Comparison of ENCODE assay signal across 17 cellular contexts in the genomic region with DNA sequence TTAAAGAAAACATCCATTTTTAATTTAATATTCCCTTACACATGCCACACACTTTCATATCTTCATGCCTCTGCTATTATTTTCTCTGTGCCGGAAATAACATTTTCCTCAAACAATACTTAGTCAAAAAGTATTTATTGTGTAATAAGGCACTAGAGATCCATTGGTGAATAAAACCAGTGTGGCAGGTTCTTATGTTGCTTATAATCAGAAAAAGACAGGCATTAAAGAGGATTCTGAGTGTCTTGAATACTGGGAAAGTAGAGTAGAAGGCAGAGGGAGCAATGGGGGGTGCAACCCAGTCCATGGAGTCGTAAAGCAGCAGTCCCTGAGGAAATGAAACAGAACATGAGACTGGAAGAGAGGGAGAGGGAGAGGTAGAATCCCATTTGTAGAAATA. TPM values are rescaled to one million over a fixed set of nuclear protein-coding genes. Genes with fewer than 3 reads are reported as not detected.
A peak's percentile ranks its signal among the peaks of the same experiment; 100 is the strongest.
DNase-seq lines count a peak whose midpoint lies in the region; ATAC-seq and TF ChIP-seq lines count a peak whose summit lies in the region.
"Had no signal": no experiment of that assay in that cellular context is flagged by ENCODE, and none has a peak within 500 bp of the region (broad histone marks: within the 10 kb centered on the region; RNA-seq: fewer than 3 reads in every experiment).

No MANE protein-coding gene starts in this region.

- no peaks in the 10 kb centered on the region for H3K36me3 ChIP-seq in neural progenitor cell

- no peaks in the 10 kb centered on the region for H3K27me3 Mint-ChIP-seq in nephron (ENCODE audit: low read depth)
- peaks cover 3% of the 10 kb centered on the region for H3K27me3 Mint-ChIP-seq in neural progenitor cell (ENCODE audit: insufficient read depth, low read depth)

- H3K4me3 ChIP-seq in coronary artery: no peak overlapping the region
- H3K4me3 ChIP-seq in neural progenitor cell: no peak overlapping the region
- H3K4me3 ChIP-seq: body of pancreas had no signal

- H3K79me2 ChIP-seq in neural progenitor cell (ENCODE audit: low read depth): no peaks in the 10 kb centered on the region

- no peak overlapping the region for H3K4me2 ChIP-seq in neural progenitor cell

- peaks cover 10% of the 10 kb centered on the region for H3K4me1 ChIP-seq in neural progenitor cell
- H3K4me1 ChIP-seq: body of pancreas had no signal

- H3F3A ChIP-seq in neural progenitor cell (ENCODE audit: low read depth): no peaks in the 10 kb centered on the region

- H4K20me1 ChIP-seq in neural progenitor cell (ENCODE audit: low read depth): no peaks in the 10 kb centered on the region

- H3K36me3 Mint-ChIP-seq in nephron (ENCODE audit: low read depth): peaks cover 11% of the 10 kb centered on the region
- peaks cover 2% of the 10 kb centered on the region for H3K36me3 Mint-ChIP-seq in neural progenitor cell

- ATAC-seq in left ventricle myocardium superior (peak; percentile 38), Right ventricle myocardium inferior (no peak), HG03457 (IDR thresholded peaks at IDR 0.05; ENCODE audit: unreplicated experiment) (no peak), HG03520 (IDR thresholded peaks at IDR 0.05; ENCODE audit: unreplicated experiment) (no peak)
- ATAC-seq: stimulated activated naive B cell treated with anti-CD40 and anti-IgM and Interleukin-4, amounts not matched to agents 10 μg/mL and 1 μg/mL and 100 μg/mL, for 72 hours had no signal

- H3K4me1 Mint-ChIP-seq in nephron (peaks cover 25% of the 10 kb centered on the region), neural progenitor cell (peaks cover 8% of the 10 kb centered on the region)
- H3K4me1 Mint-ChIP-seq: naive B cell; stimulated activated naive B cell treated with anti-CD40 and anti-IgM and Interleukin-4, amounts not matched to agents 10 μg/mL and 1 μg/mL and 100 μg/mL, for 72 hours had no signal

- no peak overlapping the region for H3K9ac ChIP-seq in neural progenitor cell

- H3K9me3 ChIP-seq in neural progenitor cell (ENCODE audit: low read depth): no peaks in the 10 kb centered on the region
- H3K9me3 ChIP-seq: body of pancreas had no signal

- intact Hi-C loops in left ventricle myocardium superior (cut with micrococcal nuclease) (no loop called here), Right ventricle myocardium inferior (cut with DNase I) (no loop called here)

- TF ChIP-seq CTCF in coronary artery (IDR thresholded peaks at IDR 0.05) (no peak), nephron (IDR thresholded peaks at IDR 0.05; ENCODE audit: unreplicated experiment in 3 of 3) (no peak), neural progenitor cell (IDR thresholded peaks at IDR 0.05) (no peak)

- no peaks in the 10 kb centered on the region for H3K27me3 ChIP-seq in neural progenitor cell
- H3K27me3 ChIP-seq: body of pancreas had no signal

- H2AFZ ChIP-seq in neural progenitor cell (replicated peaks): no peak overlapping the region

- H3K4me3 Mint-ChIP-seq in nephron: no peak overlapping the region
- no peak overlapping the region for H3K4me3 Mint-ChIP-seq in neural progenitor cell
- H3K4me3 Mint-ChIP-seq: naive B cell; stimulated activated naive B cell treated with anti-CD40 and anti-IgM and Interleukin-4, amounts not matched to agents 10 μg/mL and 1 μg/mL and 100 μg/mL, for 72 hours had no signal

- H3K9me3 Mint-ChIP-seq in nephron (peaks cover 20% of the 10 kb centered on the region), neural progenitor cell (peaks cover 18% of the 10 kb centered on the region)

- DNase-seq in left ventricle myocardium superior (no peak), Right ventricle myocardium inferior (ENCODE audit: missing footprints) (no peak), coronary artery (ENCODE audit: low spot score) (no peak), retina (no peak), neural progenitor cell (ENCODE audit: low spot score) (no peak)
- DNase-seq: activated effector memory CD4-positive, alpha-beta T cell treated with anti-CD3 and anti-CD28 coated beads, Interleukin-2, amount 50 U/mL, for 16 hours; body of pancreas; effector CD8-positive, alpha-beta T cell; GF-D8; naive B cell; NCI-H1105; stimulated activated naive B cell treated with anti-CD40 and anti-IgM and Interleukin-4, amounts not matched to agents 10 μg/mL and 1 μg/mL and 100 μg/mL, for 72 hours; SW 1271 had no signal

- H3K27ac ChIP-seq in coronary artery: peak overlapping the region; percentile 31 to 83
- no peak overlapping the region for H3K27ac ChIP-seq in neural progenitor cell
- H3K27ac ChIP-seq: VCaP had no signal

- H3K27ac Mint-ChIP-seq in nephron: peak overlapping the region; percentile 1 to 34 (median 3)
- H3K27ac Mint-ChIP-seq in neural progenitor cell: no peak overlapping the region
- H3K27ac Mint-ChIP-seq: naive B cell; stimulated activated naive B cell treated with anti-CD40 and anti-IgM and Interleukin-4, amounts not matched to agents 10 μg/mL and 1 μg/mL and 100 μg/mL, for 72 hours had no signal

RNA-seq across cellular contexts. Expression of a gene that starts 37.7 kb away (rescaled TPM):
- 35.2 TPM for total RNA-seq in left ventricle myocardium superior
- total RNA-seq in Right ventricle myocardium inferior: 29.3 TPM
- total RNA-seq in neural progenitor cell (ENCODE audit: low replicate concordance): 8.6 and 11.0 TPM in 2 replicates
